In the genomic region with DNA sequence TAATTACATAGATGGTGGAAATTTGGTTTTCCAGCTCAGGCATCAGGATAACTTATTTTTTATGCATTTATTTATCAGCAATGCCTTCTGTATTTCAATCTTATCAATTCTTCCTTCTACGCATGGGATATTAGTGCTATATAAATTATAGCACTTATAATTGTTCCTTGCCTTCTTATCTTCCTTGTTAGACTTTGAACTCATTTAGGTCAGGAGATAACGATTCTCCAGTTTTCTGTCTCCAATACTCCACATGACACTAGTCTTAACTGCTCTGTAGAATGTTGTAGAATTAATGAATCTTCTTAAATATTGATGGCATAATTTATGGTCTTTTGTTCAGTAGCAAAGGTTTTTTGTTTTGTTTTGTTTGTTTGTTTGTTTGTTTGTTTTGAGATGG, we compare ENCODE assay signal across 9 cellular contexts. TPM values are rescaled to one million over a fixed set of nuclear protein-coding genes. Genes with fewer than 3 reads are reported as not detected.
"Had no signal": no experiment of that assay in that cellular context is flagged by ENCODE, and none has a peak within 500 bp of the region (broad histone marks: within the 10 kb centered on the region; RNA-seq: fewer than 3 reads in every experiment).

No MANE protein-coding gene starts in this region.

- FAIRE-seq: G401.6, GM12878, GM12891, GM12892, GM18507, GM19239 had no signal

- DNase-seq: GDM1, GF-D8 had no signal

- ATAC-seq: GM12878 had no signal

- H3K4me3 ChIP-seq: GM12878 had no signal

RNA-seq across cellular contexts. Expression of a gene that starts 10.7 kb away (rescaled TPM):
- total RNA-seq: G401, GM12878 had no signal
